10 cellular contexts compared by ENCODE assay signal in genomic region chr2:146523218-146523617, GRCh38.
DNase-seq lines count a peak whose midpoint lies in the region; ATAC-seq, FAIRE-seq and TF ChIP-seq lines count a peak whose summit lies in the region.
"Had no signal": no experiment of that assay in that cellular context is flagged by ENCODE, and none has a peak within 500 bp of the region (broad histone marks: within the 10 kb centered on the region; RNA-seq: fewer than 3 reads in every experiment).

No MANE protein-coding gene starts in this region.

- no peak for ATAC-seq in HG02763 (IDR thresholded peaks at IDR 0.05; ENCODE audit: unreplicated experiment)
- ATAC-seq in naive thymus-derived CD4-positive, alpha-beta T cell: no peak
- ATAC-seq: activated T-helper 17 cell treated with anti-CD3 and anti-CD28 coated beads, Interleukin-2, amount 50 U/mL, for 72 hours had no signal

- H3K4me3 ChIP-seq in breast epithelium: no peak overlapping the region
- H3K4me3 ChIP-seq in endodermal cell (ENCODE audit: low read length): no peak overlapping the region
- H3K4me3 ChIP-seq in naive thymus-derived CD4-positive, alpha-beta T cell (ENCODE audit: low read length): no peak overlapping the region

- no TSS peak for BruUV-seq in MCF 10A (replicated peaks; lab: Mats Ljungman, UMichigan)

- H3K9me3 Mint-ChIP-seq in MCF 10A (ENCODE audit: unreplicated experiment) (no peaks in the 10 kb centered on the region), endodermal cell (peaks cover 18% of the 10 kb centered on the region), type B pancreatic cell (no peaks in the 10 kb centered on the region)
- no peaks in the 10 kb centered on the region for H3K9me3 Mint-ChIP-seq in naive thymus-derived CD4-positive, alpha-beta T cell
- H3K9me3 Mint-ChIP-seq: activated T-helper 17 cell treated with anti-CD3 and anti-CD28 coated beads, Interleukin-2, amount 50 U/mL, for 72 hours had no signal

- H3K36me3 ChIP-seq in breast epithelium (no peaks in the 10 kb centered on the region), endodermal cell (ENCODE audit: control insufficient read depth, insufficient read depth, low read length) (no peaks in the 10 kb centered on the region)
- no peaks in the 10 kb centered on the region for H3K36me3 ChIP-seq in naive thymus-derived CD4-positive, alpha-beta T cell (ENCODE audit: control insufficient read depth in 2 of 3, insufficient read depth in 3 of 3, low read length in 3 of 3)

- no peak for TF ChIP-seq POLR2A in breast epithelium (IDR thresholded peaks at IDR 0.05)

- peak; percentile 3 for DNase-seq in MCF 10A (ENCODE audit: unreplicated experiment)
- DNase-seq in breast epithelium (ENCODE audit: low spot score in 2 of 2): no peak
- peak; percentile 7 for DNase-seq in NCI-H69 (lab: John Stamatoyannopoulos, UW)
- DNase-seq in endodermal cell: no peak
- no peak for DNase-seq in type B pancreatic cell (ENCODE audit: extremely low spot score, unreplicated experiment)
- no peak for DNase-seq in urothelium cell line (ENCODE audit: low spot score)
- DNase-seq in naive thymus-derived CD4-positive, alpha-beta T cell: no peak

- POLR2A ChIA-PET in MCF 10A (lab: Yijun Ruan, JAX): no interaction called here
- POLR2A ChIA-PET in naive thymus-derived CD4-positive, alpha-beta T cell (lab: Charles Lee): no interaction called here

- no peak overlapping the region for H3K9ac ChIP-seq in endodermal cell (ENCODE audit: extremely low read depth, low read length, poor library complexity, severe bottlenecking)

- 80 to 83% methylated on average over 1 of the region's 1 CpG for WGBS in endodermal cell (ENCODE audit: insufficient coverage in 1 of 2, insufficient read length in 1 of 2), 2 experiments

- H3K4me1 ChIP-seq in breast epithelium (no peaks in the 10 kb centered on the region), endodermal cell (ENCODE audit: control insufficient read depth, insufficient read depth, low read length) (no peaks in the 10 kb centered on the region)
- H3K4me1 ChIP-seq in naive thymus-derived CD4-positive, alpha-beta T cell (ENCODE audit: control insufficient read depth in 2 of 2, insufficient read depth in 2 of 2, low read length in 2 of 2): no peaks in the 10 kb centered on the region

- H3K4me3 Mint-ChIP-seq in MCF 10A (ENCODE audit: unreplicated experiment) (no peak overlapping the region), endodermal cell (no peak overlapping the region), type B pancreatic cell (no peak overlapping the region)
- no peak overlapping the region for H3K4me3 Mint-ChIP-seq in naive thymus-derived CD4-positive, alpha-beta T cell
- H3K4me3 Mint-ChIP-seq: activated T-helper 17 cell treated with anti-CD3 and anti-CD28 coated beads, Interleukin-2, amount 50 U/mL, for 72 hours had no signal

- H3K4me1 Mint-ChIP-seq in MCF 10A (ENCODE audit: insufficient read depth, unreplicated experiment) (no peaks in the 10 kb centered on the region), endodermal cell (peaks cover 14% of the 10 kb centered on the region), type B pancreatic cell (ENCODE audit: unreplicated experiment) (peaks cover 6% of the 10 kb centered on the region)
- H3K4me1 Mint-ChIP-seq in naive thymus-derived CD4-positive, alpha-beta T cell: no peaks in the 10 kb centered on the region
- H3K4me1 Mint-ChIP-seq: activated T-helper 17 cell treated with anti-CD3 and anti-CD28 coated beads, Interleukin-2, amount 50 U/mL, for 72 hours had no signal

- H3K36me3 Mint-ChIP-seq in MCF 10A (ENCODE audit: insufficient read depth, unreplicated experiment) (no peaks in the 10 kb centered on the region), endodermal cell (ENCODE audit: low read depth) (peaks cover 15% of the 10 kb centered on the region), type B pancreatic cell (no peaks in the 10 kb centered on the region)
- H3K36me3 Mint-ChIP-seq in naive thymus-derived CD4-positive, alpha-beta T cell: no peaks in the 10 kb centered on the region

- H3K27ac ChIP-seq in breast epithelium: no peak overlapping the region
- H3K27ac ChIP-seq in endodermal cell (ENCODE audit: low read depth, low read length): no peak overlapping the region
- no peak overlapping the region for H3K27ac ChIP-seq in naive thymus-derived CD4-positive, alpha-beta T cell (ENCODE audit: low read depth, low read length)

- H3K27ac Mint-ChIP-seq in MCF 10A (ENCODE audit: low read depth, unreplicated experiment) (no peak overlapping the region), endodermal cell (no peak overlapping the region), type B pancreatic cell (no peak overlapping the region)
- no peak overlapping the region for H3K27ac Mint-ChIP-seq in naive thymus-derived CD4-positive, alpha-beta T cell
- H3K27ac Mint-ChIP-seq: activated T-helper 17 cell treated with anti-CD3 and anti-CD28 coated beads, Interleukin-2, amount 50 U/mL, for 72 hours had no signal

- CTCF ChIA-PET in MCF 10A (lab: Yijun Ruan, JAX): interaction anchor here (0.7 to 1.4 kb wide), 4 partner anchors 10 to 1540 kb away, joined by 3 to 4 read pairs (median 4); no protein-coding TSS in a partner anchor
- CTCF ChIA-PET in naive thymus-derived CD4-positive, alpha-beta T cell (lab: Charles Lee): no interaction called here

- TF ChIP-seq CTCF in MCF 10A (IDR thresholded peaks at IDR 0.05; ENCODE audit: unreplicated experiment) (peak; percentile 44), breast epithelium (IDR thresholded peaks at IDR 0.05) (no peak), endodermal cell (conservative IDR thresholded peaks at IDR 0.05) (peak; percentile 58), type B pancreatic cell (conservative IDR thresholded peaks at IDR 0.05) (peak; percentile 74)

- H3K27me3 Mint-ChIP-seq in MCF 10A (ENCODE audit: insufficient read depth, unreplicated experiment): no peaks in the 10 kb centered on the region
- no peaks in the 10 kb centered on the region for H3K27me3 Mint-ChIP-seq in endodermal cell (ENCODE audit: insufficient read depth)
- peaks cover 15% of the 10 kb centered on the region for H3K27me3 Mint-ChIP-seq in type B pancreatic cell
- H3K27me3 Mint-ChIP-seq in naive thymus-derived CD4-positive, alpha-beta T cell: no peaks in the 10 kb centered on the region
- H3K27me3 Mint-ChIP-seq: activated T-helper 17 cell treated with anti-CD3 and anti-CD28 coated beads, Interleukin-2, amount 50 U/mL, for 72 hours had no signal

- intact Hi-C loops in MCF 10A (cut with micrococcal nuclease): loop anchor here (2.0 to 5.0 kb wide), 2 partner anchors 138 to 211 kb away; no protein-coding TSS in a partner anchor
- intact Hi-C loops in breast epithelium (cut with DNase I; ENCODE audit: low total_unique reads): no loop called here
- intact Hi-C loops in naive thymus-derived CD4-positive, alpha-beta T cell (cut with micrococcal nuclease): no loop called here

- FAIRE-seq in urothelium cell line (lab: Jason Lieb, UNC): no peak
- FAIRE-seq: H1 had no signal

- H3K9me3 ChIP-seq in breast epithelium (no peaks in the 10 kb centered on the region), endodermal cell (ENCODE audit: control insufficient read depth, low read length) (peaks cover 21% of the 10 kb centered on the region)
- no peaks in the 10 kb centered on the region for H3K9me3 ChIP-seq in naive thymus-derived CD4-positive, alpha-beta T cell (ENCODE audit: control insufficient read depth in 2 of 3, low read length in 3 of 3)

- H3K27me3 ChIP-seq in breast epithelium (no peaks in the 10 kb centered on the region), endodermal cell (ENCODE audit: control insufficient read depth, insufficient read depth, low read length, poor library complexity, severe bottlenecking) (no peaks in the 10 kb centered on the region)
- H3K27me3 ChIP-seq in naive thymus-derived CD4-positive, alpha-beta T cell (ENCODE audit: control insufficient read depth in 2 of 2, insufficient read depth in 2 of 2, low read length in 2 of 2): no peaks in the 10 kb centered on the region

Comparison
In these comparisons a context has a peak if more than half of its experiments do, and no peak if none do; other contexts are left out.
1. DNase-seq: peak in MCF 10A (single experiment) and NCI-H69 (single experiment); none in breast epithelium (0 of 2), endodermal cell (single experiment), type B pancreatic cell (single experiment), urothelium cell line (single experiment) and naive thymus-derived CD4-positive, alpha-beta T cell (0 of 9).
2. CTCF ChIP-seq: peak in MCF 10A (single experiment), endodermal cell (single experiment) and type B pancreatic cell (single experiment); none in breast epithelium (0 of 3).